In genomic region chr20:12699374-12700228, GRCh38 we compare ENCODE assay signal across 18 cellular contexts.
A peak's percentile ranks its signal among the peaks of the same experiment; 100 is the strongest.
DNase-seq lines count a peak whose midpoint lies in the region; TF ChIP-seq lines count a peak whose summit lies in the region.
"Had no signal": no experiment of that assay in that cellular context is flagged by ENCODE, and none has a peak within 500 bp of the region (broad histone marks: within the 10 kb centered on the region; RNA-seq: fewer than 3 reads in every experiment).

No MANE protein-coding gene starts in this region.

- CTCF ChIA-PET in GM10248 (lab: Yijun Ruan, JAX), result no interaction called here

- DNase-seq in SHP77 (lab: John Stamatoyannopoulos, UW) (peak; percentile 12 to 39), SHP77 treated with DMSO at 0.1 percent for 48 hours (lab: John Stamatoyannopoulos, UW) (no peak), NCI-H345 treated with DMSO at 0.1 percent for 48 hours (lab: John Stamatoyannopoulos, UW; ENCODE audit: unreplicated experiment) (peak; percentile 52), globus pallidus (ENCODE audit: low spot score) (peak; percentile 9), midbrain (lab: John Stamatoyannopoulos, UW) (no peak), GM10248 (ENCODE audit: extremely low spot score) (no peak), NCI-H128 (lab: John Stamatoyannopoulos, UW; ENCODE audit: unreplicated experiment) (no peak), KG1 (lab: John Stamatoyannopoulos, UW) (no peak)
- DNase-seq: activated CD8-positive, alpha-beta memory T cell treated with anti-CD3 and anti-CD28 coated beads, Interleukin-2, amount 50 U/mL, for 4 hours; activated naive CD8-positive, alpha-beta T cell treated with anti-CD3 and anti-CD28 coated beads, Interleukin-2, amount 10 ng/mL, durations not matched to agents 7 days and 5 days; erythroblast; foreskin keratinocyte; GF-D8; Karpas-422; NCI-H1436; OCI-M1; stimulated activated CD4-positive, alpha-beta T cell treated with anti-CD3 and anti-CD28 coated beads, Interleukin-15, amount 100 ng/mL, for 24 hours; T-helper 17 cell had no signal

- no peak for TF ChIP-seq CTCF in GM10248 (IDR thresholded peaks at IDR 0.05; ENCODE audit: control extremely low read depth, extremely low read depth, low read depth, missing control alignments)

- POLR2A ChIA-PET in GM10248 (lab: Yijun Ruan, JAX), result no interaction called here

Comparison
In these comparisons a context has a peak if more than half of its experiments do, and no peak if none do; other contexts are left out.
1. DNase-seq: peak in SHP77 (2 of 2), NCI-H345 treated with DMSO at 0.1 percent for 48 hours (single experiment) and globus pallidus (single experiment); none in SHP77 treated with DMSO at 0.1 percent for 48 hours (single experiment), midbrain (single experiment), GM10248 (single experiment), NCI-H128 (single experiment) and KG1 (single experiment).